In genomic region chr11:128594246-128594645, GRCh38 we compare ENCODE assay signal across 22 cellular contexts. TPM values are rescaled to one million over a fixed set of nuclear protein-coding genes. Genes with fewer than 3 reads are reported as not detected.
DNase-seq lines count a peak whose midpoint lies in the region; ATAC-seq, FAIRE-seq and TF ChIP-seq lines count a peak whose summit lies in the region.
"Had no signal": no experiment of that assay in that cellular context is flagged by ENCODE, and none has a peak within 500 bp of the region (broad histone marks: within the 10 kb centered on the region; RNA-seq: fewer than 3 reads in every experiment).

No MANE protein-coding gene starts in this region.

- H3K9ac ChIP-seq in H1 (replicated peaks in 1 of 4; ENCODE audit: extremely low read depth in 1 of 4, low read depth in 3 of 4, low read length in 3 of 4): no peak overlapping the region
- no peak overlapping the region for H3K9ac ChIP-seq in mesendoderm (ENCODE audit: low read length)
- H3K9ac ChIP-seq: GM23248 had no signal

- H3K4me3 ChIP-seq in H1 (ENCODE audit: extremely low read depth in 1 of 4, insufficient read depth in 2 of 4, low read depth in 3 of 4, low read length in 4 of 4): no peak overlapping the region
- no peak overlapping the region for H3K4me3 ChIP-seq in mesendoderm (ENCODE audit: low read length)
- no peak overlapping the region for H3K4me3 ChIP-seq in lower lobe of right lung
- H3K4me3 ChIP-seq: A549, GM23248 had no signal

- H3K56ac ChIP-seq in H1 (replicated peaks; ENCODE audit: insufficient read length, low read depth, low read length) (no peak overlapping the region), mesendoderm (ENCODE audit: low read length) (no peak overlapping the region)

- no peak overlapping the region for H3K18ac ChIP-seq in H1 (ENCODE audit: extremely low read depth, low read length)
- H3K18ac ChIP-seq in mesendoderm (ENCODE audit: low read length): peak overlapping the region; percentile 78

- H3K79me1 ChIP-seq in H1 (ENCODE audit: low read depth, low read length) (no peaks in the 10 kb centered on the region), mesendoderm (ENCODE audit: low read length) (no peaks in the 10 kb centered on the region)

- H4K5ac ChIP-seq in H1 (ENCODE audit: insufficient read length, low read depth, low read length): no peak overlapping the region
- no peak overlapping the region for H4K5ac ChIP-seq in mesendoderm (ENCODE audit: low read length)

- no peak overlapping the region for H3K14ac ChIP-seq in H1 (ENCODE audit: insufficient read length)

- FAIRE-seq in H1 (lab: Jason Lieb, UNC): no peak
- FAIRE-seq: A549, G401.6, GM19239 had no signal

- no peak for TF ChIP-seq RAD21 in H1 (IDR thresholded peaks at IDR 0.05 in 1 of 2, conservative IDR thresholded peaks at IDR 0.05 in 1 of 2; ENCODE audit: low read depth in 2 of 2, low read length in 2 of 2)

- H2BK12ac ChIP-seq in H1 (ENCODE audit: low read depth, low read length): no peak overlapping the region

- H3K4me1 ChIP-seq in H1 (replicated peaks in 1 of 4; ENCODE audit: control insufficient read depth in 3 of 4, insufficient read depth in 4 of 4, low read length in 3 of 4) (peaks cover 1 to 20% (median 9%) of the 10 kb centered on the region in 4 experiments; a peak in 6 of 7 replicates), mesendoderm (ENCODE audit: control insufficient read depth, low read depth, low read length) (peaks cover 32% of the 10 kb centered on the region), lower lobe of right lung (no peaks in the 10 kb centered on the region)
- H3K4me1 ChIP-seq: A549 had no signal

- intact Hi-C loops in lower lobe of right lung (cut with DNase I): no loop called here

- no peaks in the 10 kb centered on the region for H3K36me3 ChIP-seq in H1 (ENCODE audit: control insufficient read depth in 2 of 4, insufficient read depth in 4 of 4, low read length in 3 of 4)
- no peaks in the 10 kb centered on the region for H3K36me3 ChIP-seq in mesendoderm (ENCODE audit: control insufficient read depth, insufficient read depth, low read length)
- no peaks in the 10 kb centered on the region for H3K36me3 ChIP-seq in lower lobe of right lung

- ATAC-seq in HG03025 (IDR thresholded peaks at IDR 0.05; ENCODE audit: low FRiP score, unreplicated experiment): no peak
- no peak for ATAC-seq in HG02571 (IDR thresholded peaks at IDR 0.05; ENCODE audit: unreplicated experiment)
- no peak for ATAC-seq in lower lobe of right lung
- ATAC-seq: A549 had no signal

- H4K91ac ChIP-seq in H1 (replicated peaks; ENCODE audit: insufficient read length, low read length): no peak overlapping the region

- no peaks in the 10 kb centered on the region; the same call in 1 of the 2 replicates for H3K23me2 ChIP-seq in H1 (ENCODE audit: low read depth, low read length)

- H2BK120ac ChIP-seq in H1 (replicated peaks; ENCODE audit: low read depth, low read length): no peak overlapping the region
- H2BK120ac ChIP-seq in mesendoderm (ENCODE audit: low read depth, low read length): peak overlapping the region; percentile 15

- TF ChIP-seq EP300 in H1 (IDR thresholded peaks at IDR 0.05; ENCODE audit: borderline replicate concordance in 1 of 2, low read depth in 2 of 2, low read length in 2 of 2): no peak

- H2BK15ac ChIP-seq in H1 (ENCODE audit: low read length) (no peak overlapping the region), mesendoderm (replicated peaks; ENCODE audit: low read depth) (peak overlapping the region; percentile 42)

- H2BK5ac ChIP-seq in H1 (ENCODE audit: low read depth, low read length): no peak overlapping the region
- peak overlapping the region; percentile 67 for H2BK5ac ChIP-seq in mesendoderm (ENCODE audit: low read length)

- CTCF ChIA-PET in H1 (lab: Charles Lee; ENCODE audit: partially characterized antibody): interaction anchor here (0.9 to 1.0 kb wide), 2 partner anchors 13 to 309 kb away, joined by 3 read pairs; no protein-coding TSS in a partner anchor

- TF ChIP-seq CTCF in H1 (IDR thresholded peaks at IDR 0.05; ENCODE audit: control extremely low read depth in 1 of 3, insufficient read depth in 1 of 3, low read depth in 1 of 3, low read length in 3 of 3): no peak
- no peak for TF ChIP-seq CTCF in lower lobe of right lung (IDR thresholded peaks at IDR 0.05)

- H4K20me1 ChIP-seq in H1 (replicated peaks in 1 of 2; ENCODE audit: control insufficient read depth in 1 of 2, insufficient read depth in 2 of 2, low read length in 2 of 2): no peaks in the 10 kb centered on the region

- no peak for TF ChIP-seq POLR2A in H1 (IDR thresholded peaks at IDR 0.05; ENCODE audit: control extremely low read depth in 1 of 2, low read depth in 2 of 2, low read length in 2 of 2)

- H3K79me2 ChIP-seq in H1 (ENCODE audit: control insufficient read depth in 1 of 2, insufficient read depth in 2 of 2, low read length in 2 of 2) (no peaks in the 10 kb centered on the region), mesendoderm (ENCODE audit: control insufficient read depth, insufficient read depth, low read length) (no peaks in the 10 kb centered on the region)

- H2BK20ac ChIP-seq in H1 (ENCODE audit: low read length): 0 out of 2 replicates have a peak overlapping the region, but pooled peaks have one; percentile 13

- H3K9me3 ChIP-seq in H1 (ENCODE audit: insufficient read depth in 2 of 2, low read depth in 1 of 2, low read length in 1 of 2) (no peaks in the 10 kb centered on the region), lower lobe of right lung (no peaks in the 10 kb centered on the region)
- H3K9me3 ChIP-seq: A549 had no signal

- H3K27ac ChIP-seq in H1 (ENCODE audit: low read depth, low read length) (no peak overlapping the region), mesendoderm (ENCODE audit: low read depth, low read length) (no peak overlapping the region), lower lobe of right lung (no peak overlapping the region)
- H3K27ac ChIP-seq: A549, GM23248 had no signal

- no peak overlapping the region for H2AK5ac ChIP-seq in H1 (ENCODE audit: low read depth, low read length)
- peak overlapping the region; percentile 35 for H2AK5ac ChIP-seq in mesendoderm (ENCODE audit: low read length)

- H3K4ac ChIP-seq in H1 (replicated peaks; ENCODE audit: insufficient read length, low read depth, low read length): no peak overlapping the region
- no peak overlapping the region for H3K4ac ChIP-seq in mesendoderm (ENCODE audit: low read depth, low read length)

- no peak overlapping the region for H3K23ac ChIP-seq in H1 (ENCODE audit: insufficient read length)
- H3K23ac ChIP-seq in mesendoderm (ENCODE audit: low read length): no peak overlapping the region

- no peak overlapping the region for H2AFZ ChIP-seq in H1 (ENCODE audit: low read length)
- H2AFZ ChIP-seq: GM23248 had no signal

- POLR2A ChIA-PET in H1 (lab: Charles Lee; ENCODE audit: partially characterized antibody): no interaction called here

- DNase-seq in EH (ENCODE audit: low read depth) (peak; percentile 29), RPMI7951 (ENCODE audit: low read depth) (peak; percentile 20), H1 (ENCODE audit: low read depth in 1 of 2, low spot score in 2 of 2) (no peak), mesendoderm (no peak), cerebellar nuclear complex (lab: John Stamatoyannopoulos, UW) (no peak), lower lobe of right lung (no peak)
- DNase-seq: 8988T; ACHN; C1 segment of cervical spinal cord; Calu3; CD4-positive, alpha-beta memory T cell; COR-L47; DMS53; DMS79 treated with DMSO at 0.1 percent for 48 hours; GM23248; H9; HFFc6 had no signal

- no peak overlapping the region for H3K4me2 ChIP-seq in H1 (ENCODE audit: insufficient read depth in 1 of 2, low read depth in 2 of 2, low read length in 2 of 2)
- H3K4me2 ChIP-seq in mesendoderm (ENCODE audit: low read length): no peak overlapping the region
- H3K4me2 ChIP-seq: A549 had no signal

- H4K8ac ChIP-seq in H1 (ENCODE audit: extremely low read depth, insufficient read depth, low read length) (no peak overlapping the region), mesendoderm (ENCODE audit: low read depth, low read length) (no peak overlapping the region)

- H3K27me3 ChIP-seq in H1 (replicated peaks in 1 of 4; ENCODE audit: control insufficient read depth in 3 of 4, extremely low read depth in 1 of 4, insufficient read depth in 3 of 4, low read length in 3 of 4) (no peaks in the 10 kb centered on the region; a peak in 1 of 7 replicates), mesendoderm (ENCODE audit: insufficient read depth, low read length, poor library complexity) (no peaks in the 10 kb centered on the region), lower lobe of right lung (ENCODE audit: low read depth) (no peaks in the 10 kb centered on the region)

- whole genome bisulfite sequencing in H1 (ENCODE audit: extremely low coverage in 1 of 2, insufficient coverage in 1 of 2, insufficient read length in 1 of 2, insufficient replicate concordance in 2 of 2, low coverage in 1 of 2, low lambda C conversion rate in 2 of 2, missing lambda C conversion rate in 1 of 2), 2 experiments: 86% methylated on average over 1 of the region's 1 CpG; no CpG with 5 or more reads in 1 of the 2 experiments
- no CpG with 5 or more reads among the region's 1 CpG for WGBS in mesendoderm (ENCODE audit: extremely low coverage, insufficient coverage, low lambda C conversion rate)

TF ChIP-seq in H1, 55 proteins besides CTCF, POLR2A, EP300 and RAD21 (continues in another document):
- no peak for TF ChIP-seq NANOG (IDR thresholded peaks at IDR 0.05; ENCODE audit: insufficient read depth, low read depth, low read length, poor library complexity, severe bottlenecking)
- TF ChIP-seq SIRT6 (IDR thresholded peaks at IDR 0.05; ENCODE audit: low read length): no peak
- TF ChIP-seq TEAD4 (IDR thresholded peaks at IDR 0.05; ENCODE audit: low read depth, low read length): no peak
- TF ChIP-seq CEBPB (IDR thresholded peaks at IDR 0.05; ENCODE audit: low read depth, low read length): no peak
- no peak for TF ChIP-seq RNF2 (IDR thresholded peaks at IDR 0.05; ENCODE audit: borderline replicate concordance, low read depth, low read length, missing control alignments, poor library complexity, severe bottlenecking)
- TF ChIP-seq SRF (IDR thresholded peaks at IDR 0.05; ENCODE audit: low read depth, low read length): no peak
- no peak for TF ChIP-seq POLR2AphosphoS5 (IDR thresholded peaks at IDR 0.05; ENCODE audit: low read depth, low read length)
- no peak for TF ChIP-seq CHD2 (IDR thresholded peaks at IDR 0.05; ENCODE audit: low read length)

RNA-seq across cellular contexts. Expression of gene ETS1, which starts 6.9 kb away (rescaled TPM):
- 33.1 and 40.0 TPM in 2 replicates for total RNA-seq in RPMI7951 (2014; rRNA removed; shearing (Covaris generic))
- 33.7 and 35.3 TPM in 2 replicates for total RNA-seq in H1 (2021; fragmentation: NEBNext Ultra II Directional; extraction: Animal tissue kit (Norgen Biotek cat#: 25700))
- 10.0 and 10.7 TPM in 2 replicates for polyA plus RNA-seq in H1 (2011; rRNA removed)
- polyA plus RNA-seq in H1 (2011; cell fraction: cytosol; rRNA removed): 10.7 TPM
- polyA plus RNA-seq in H1 (2011; cell fraction: nucleus; rRNA removed): 9.4 TPM
- 10.8 to 21.3 TPM (median 13.8 TPM) in 4 replicates for polyA plus RNA-seq in H1 (2012, experiment 1 of 2)
- polyA plus RNA-seq in H1 (2012, experiment 2 of 2): 2.2 TPM
- 19.4 TPM for polyA plus RNA-seq in H1 (2013, experiment 1 of 2)
- 18.6 TPM for polyA plus RNA-seq in H1 (2013, experiment 2 of 2)
- 23.9 and 26.2 TPM in 2 replicates for polyA minus RNA-seq in H1 (2011; rRNA and poly(A)+ RNA removed)
- polyA minus RNA-seq in H1 (2011; cell fraction: cytosol; rRNA and poly(A)+ RNA removed): 8.1 TPM
- polyA minus RNA-seq in H1 (2011; cell fraction: nucleus; rRNA and poly(A)+ RNA removed): 26.0 TPM
- 23.7 TPM for polyA plus RNA-seq in mesendoderm (2013, experiment 1 of 2)
- 24.2 TPM for polyA plus RNA-seq in mesendoderm (2013, experiment 2 of 2)
- 123 TPM for total RNA-seq in lower lobe of right lung

Comparison
In these comparisons a context has a peak if more than half of its experiments do, and no peak if none do; other contexts are left out.
1. DNase-seq: peak in EH (single experiment) and RPMI7951 (single experiment); none in H1 (0 of 2), mesendoderm (single experiment), cerebellar nuclear complex (0 of 2) and lower lobe of right lung (single experiment).